Comparison of ENCODE assay signal across 7 cellular contexts in the genomic region with DNA sequence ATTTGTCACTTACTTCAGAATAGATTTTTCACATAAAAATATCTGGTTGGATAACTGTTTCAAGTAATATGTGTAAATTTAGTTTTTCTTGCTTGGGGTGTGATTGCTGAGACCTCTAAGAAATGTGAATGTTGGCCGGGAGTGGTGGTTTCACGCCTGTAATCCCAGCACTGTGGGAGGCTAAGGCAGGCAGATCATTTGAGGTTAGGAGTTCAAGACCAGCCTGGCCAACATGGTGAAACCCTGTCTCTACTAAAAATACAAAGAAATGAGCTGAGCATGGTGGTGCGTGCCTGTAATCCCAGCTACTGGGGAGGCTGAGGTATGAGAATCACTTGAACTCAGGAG.
DNase-seq lines count a peak whose midpoint lies in the region; ATAC-seq and TF ChIP-seq lines count a peak whose summit lies in the region.
"Not testable (repeated sequence)": the region's sequence is repeated elsewhere in the genome, so short reads cannot be mapped to it uniquely, and the experiment has no call there.

No MANE protein-coding gene starts in this region.

- H2AFZ ChIP-seq in GM23248 (peak overlapping the region; percentile 24; the same call in 1 of the 2 replicates), parathyroid adenoma (peak overlapping the region; percentile 17), smooth muscle cell (ENCODE audit: low read depth) (peak overlapping the region; percentile 61)

- H3K9ac ChIP-seq in GM23248, result peak overlapping the region; percentile 16; the same call in 1 of the 2 replicates
- not testable (repeated sequence) for H3K9ac ChIP-seq in parathyroid adenoma; smooth muscle cell (ENCODE audit: low read depth)

- H3K27ac Mint-ChIP-seq in MCF 10A (ENCODE audit: low read depth, unreplicated experiment), result peak overlapping the region; percentile 91

- not testable (repeated sequence) for DNase-seq in GM23248; MCF 10A (ENCODE audit: unreplicated experiment); Right ventricle myocardium inferior (ENCODE audit: missing footprints); right atrium auricular region (ENCODE audit: low spot score); smooth muscle cell (lab: John Stamatoyannopoulos, UW; ENCODE audit: unreplicated experiment)

- not testable (repeated sequence) for H4K20me1 ChIP-seq in GM23248 (ENCODE audit: insufficient read depth); smooth muscle cell (ENCODE audit: low read depth)

- not testable (repeated sequence) for H3K9me2 ChIP-seq in GM23248 (ENCODE audit: insufficient read depth)

- H3K4me1 ChIP-seq in GM23248 (ENCODE audit: insufficient read depth), result peaks cover 15% of the 10 kb centered on the region
- H3K4me1 ChIP-seq in right atrium auricular region; parathyroid adenoma; smooth muscle cell (ENCODE audit: low read depth): not testable (repeated sequence)

- not testable (repeated sequence) for H3K36me3 ChIP-seq in GM23248 (ENCODE audit: low read depth); right atrium auricular region; parathyroid adenoma (ENCODE audit: control insufficient read depth, insufficient read depth, low read length); smooth muscle cell (ENCODE audit: low read depth)

- BruUV-seq in MCF 10A (replicated peaks; lab: Mats Ljungman, UMichigan), result not testable (repeated sequence)

- H3K4me1 Mint-ChIP-seq in MCF 10A (ENCODE audit: insufficient read depth, unreplicated experiment), result peaks cover 13% of the 10 kb centered on the region

- 35 to 42% methylated on average over 3 of the region's 3 CpGs for WGBS in GM23248 (ENCODE audit: low coverage in 1 of 2, low lambda C conversion rate in 2 of 2, missing lambda C conversion rate in 2 of 2), 2 experiments
- 89% methylated on average over 3 of the region's 3 CpGs for WGBS in smooth muscle cell (ENCODE audit: low lambda C conversion rate)

- not testable (repeated sequence) for H3K4me2 ChIP-seq in GM23248 (ENCODE audit: unreplicated experiment); parathyroid adenoma (ENCODE audit: low read length)
- H3K4me2 ChIP-seq in smooth muscle cell, result peak overlapping the region; percentile 66

- H3K9me3 ChIP-seq in GM23248 (ENCODE audit: low read depth); right atrium auricular region; parathyroid adenoma (ENCODE audit: control insufficient read depth, low read length); smooth muscle cell (replicated peaks; ENCODE audit: low read depth): not testable (repeated sequence)

- peak overlapping the region; percentile 62 for H3K4me3 Mint-ChIP-seq in MCF 10A (ENCODE audit: unreplicated experiment)

- H3K27me3 Mint-ChIP-seq in MCF 10A (ENCODE audit: insufficient read depth, unreplicated experiment), result not testable (repeated sequence)

- H3K9me3 Mint-ChIP-seq in MCF 10A (ENCODE audit: unreplicated experiment), result not testable (repeated sequence)

- H3K36me3 Mint-ChIP-seq in MCF 10A (ENCODE audit: insufficient read depth, unreplicated experiment), result not testable (repeated sequence)

- TF ChIP-seq CTCF in VCaP (conservative IDR thresholded peaks at IDR 0.05); MCF 10A (IDR thresholded peaks at IDR 0.05; ENCODE audit: unreplicated experiment); right atrium auricular region (IDR thresholded peaks at IDR 0.05); parathyroid adenoma (IDR thresholded peaks at IDR 0.05); smooth muscle cell (IDR thresholded peaks at IDR 0.05; ENCODE audit: borderline replicate concordance, insufficient read depth, poor library complexity, severe bottlenecking): not testable (repeated sequence)

- POLR2A ChIA-PET in MCF 10A (lab: Yijun Ruan, JAX), result interaction anchor here (1.1 to 2.8 kb wide), 4 partner anchors 21 to 52 kb away, joined by 4 to 10 read pairs (median 10); no protein-coding TSS in a partner anchor

- peak; percentile 60 for ATAC-seq in Right ventricle myocardium inferior

- in situ Hi-C loops in GM23248 (cut with MboI), result not testable (repeated sequence)

- intact Hi-C loops in MCF 10A (cut with micrococcal nuclease); Right ventricle myocardium inferior (cut with DNase I): not testable (repeated sequence)

- CTCF ChIA-PET in MCF 10A (lab: Yijun Ruan, JAX), result interaction anchor here (1.2 to 1.9 kb wide), 2 partner anchors 16 to 35 kb away, joined by 3 to 6 read pairs; no protein-coding TSS in a partner anchor

- 0 out of 2 replicates have a peak overlapping the region, but pooled peaks have one; percentile 4 for H3K4me3 ChIP-seq in GM23248
- not testable (repeated sequence) for H3K4me3 ChIP-seq in right atrium auricular region; parathyroid adenoma (ENCODE audit: low read depth, low read length); smooth muscle cell

- peaks cover 10% of the 10 kb centered on the region for H3F3A ChIP-seq in GM23248 (ENCODE audit: insufficient read depth)
- not testable (repeated sequence) for H3F3A ChIP-seq in smooth muscle cell (ENCODE audit: low read depth)

- H3K27me3 ChIP-seq in GM23248 (replicated peaks; ENCODE audit: insufficient read depth); right atrium auricular region; parathyroid adenoma (ENCODE audit: control insufficient read depth, insufficient read depth, low read length); smooth muscle cell (ENCODE audit: low read depth): not testable (repeated sequence)

- not testable (repeated sequence) for H3K79me2 ChIP-seq in GM23248 (ENCODE audit: insufficient read depth); parathyroid adenoma; smooth muscle cell (ENCODE audit: low read depth)

- H3K27ac ChIP-seq in GM23248 (peak overlapping the region; percentile 58), VCaP (peak overlapping the region; percentile 78), right atrium auricular region (peak overlapping the region; percentile 34 to 66), parathyroid adenoma (peak overlapping the region; percentile 15), smooth muscle cell (ENCODE audit: low read depth) (peak overlapping the region; percentile 71)

Comparison
In these comparisons a context has a peak if more than half of its experiments do, and no peak if none do; other contexts are left out.
1. H3K27ac ChIP-seq: peak in every context shown above with its lines; median percentile 78 in VCaP; 71 in smooth muscle cell; 58 in GM23248; 50 in right atrium auricular region; 15 in parathyroid adenoma.